In the genomic region with DNA sequence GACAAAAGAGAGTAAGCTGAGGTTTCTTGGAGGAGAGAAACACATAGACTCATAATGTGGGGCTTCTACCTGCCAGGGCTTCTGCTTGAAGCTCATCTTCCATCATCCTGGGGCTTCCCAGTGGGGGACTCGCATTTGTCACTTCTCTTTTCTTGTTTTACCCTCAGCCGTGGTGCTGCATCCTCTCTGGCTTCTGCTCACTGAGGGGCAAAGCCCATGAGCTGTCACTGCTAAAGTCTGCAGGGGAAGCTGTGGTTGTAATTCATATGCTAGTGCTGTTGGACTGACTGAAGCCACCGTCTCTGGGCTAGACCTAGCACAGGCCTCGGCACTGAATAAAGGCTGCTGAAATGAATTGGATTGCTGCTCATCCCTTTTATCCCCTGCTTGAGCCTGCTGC, we compare ENCODE assay signal across 24 cellular contexts.
A peak's percentile ranks its signal among the peaks of the same experiment; 100 is the strongest.
DNase-seq lines count a peak whose midpoint lies in the region; ATAC-seq, FAIRE-seq and TF ChIP-seq lines count a peak whose summit lies in the region.
"Had no signal": no experiment of that assay in that cellular context is flagged by ENCODE, and none has a peak within 500 bp of the region (broad histone marks: within the 10 kb centered on the region; RNA-seq: fewer than 3 reads in every experiment).

No MANE protein-coding gene starts in this region.

- H3K27ac ChIP-seq in esophagus muscularis mucosa (replicated peaks in 1 of 4) = no peak overlapping the region
- H3K27ac ChIP-seq: colonic mucosa, lower lobe of right lung had no signal

- H3K4me1 ChIP-seq in esophagus muscularis mucosa = no peaks in the 10 kb centered on the region
- H3K4me1 ChIP-seq: colonic mucosa, lower lobe of right lung had no signal

- intact Hi-C loops in esophagus muscularis mucosa (cut with DNase I) = no loop called here

- no peak overlapping the region for H3K4me3 ChIP-seq in esophagus muscularis mucosa
- H3K4me3 ChIP-seq: colonic mucosa, lower lobe of right lung had no signal

- H3K36me3 ChIP-seq in esophagus muscularis mucosa = no peaks in the 10 kb centered on the region
- H3K36me3 ChIP-seq: colonic mucosa, lower lobe of right lung had no signal

- TF ChIP-seq CTCF in glutamatergic neuron (IDR thresholded peaks at IDR 0.05; ENCODE audit: partially characterized antibody, unreplicated experiment) (no peak), esophagus muscularis mucosa (IDR thresholded peaks at IDR 0.05) (no peak)

- FAIRE-seq in GM12891 (lab: Jason Lieb, UNC) = no peak
- FAIRE-seq: endothelial cell of umbilical vein, frontal cortex, urothelium cell line had no signal

- H3K9me3 Mint-ChIP-seq in glutamatergic neuron (ENCODE audit: unreplicated experiment) = no peaks in the 10 kb centered on the region
- H3K9me3 Mint-ChIP-seq: CD8-positive, alpha-beta T cell; nephron; stimulated activated naive CD8-positive, alpha-beta T cell treated with anti-CD3 and anti-CD28 coated beads, Interleukin-15, amount 100 ng/mL, for 72 hours had no signal

- DNase-seq in GM12891 (ENCODE audit: insufficient read length, low spot score) = no peak
- DNase-seq in Kasumi-1 (lab: John Stamatoyannopoulos, UW) = peak; percentile 62 to 68
- peak; percentile 13 for DNase-seq in glutamatergic neuron
- DNase-seq in esophagus muscularis mucosa (ENCODE audit: extremely low spot score) = no peak
- DNase-seq in midbrain (lab: John Stamatoyannopoulos, UW) = no peak
- no peak for DNase-seq in epidermal melanocyte (ENCODE audit: insufficient read length, low spot score)
- no peak for DNase-seq in T-helper 1 cell
- DNase-seq: activated CD8-positive, alpha-beta memory T cell treated with anti-CD3 and anti-CD28 coated beads, Interleukin-2, amount 50 U/mL, for 4 hours; CD8-positive, alpha-beta T cell; colonic mucosa; DND-41; KG1; lower lobe of right lung; NCI-H1105; SHP77 treated with DMSO at 0.1 percent for 48 hours; stimulated activated CD4-positive, alpha-beta T cell treated with anti-CD3 and anti-CD28 coated beads, Interleukin-15, amount 100 ng/mL, for 24 hours; stimulated activated naive CD8-positive, alpha-beta T cell treated with anti-CD3 and anti-CD28 coated beads, Interleukin-15, amount 100 ng/mL, for 72 hours had no signal

- no peaks in the 10 kb centered on the region for H3K27me3 ChIP-seq in esophagus muscularis mucosa
- H3K27me3 ChIP-seq: colonic mucosa had no signal

- WGBS in esophagus muscularis mucosa = 42% methylated on average over 4 of the region's 4 CpGs

- no peak overlapping the region for H3K4me3 Mint-ChIP-seq in glutamatergic neuron (ENCODE audit: unreplicated experiment)
- H3K4me3 Mint-ChIP-seq: CD8-positive, alpha-beta T cell; nephron; stimulated activated naive CD8-positive, alpha-beta T cell treated with anti-CD3 and anti-CD28 coated beads, Interleukin-15, amount 100 ng/mL, for 72 hours had no signal

- TF ChIP-seq POLR2A in GM12891 (IDR thresholded peaks at IDR 0.05; ENCODE audit: low read depth, low read length) = no peak
- TF ChIP-seq POLR2A in esophagus muscularis mucosa (IDR thresholded peaks at IDR 0.05; ENCODE audit: low read depth) = no peak

- H3K4me1 Mint-ChIP-seq in glutamatergic neuron (ENCODE audit: low read depth, unreplicated experiment) = peaks cover 10% of the 10 kb centered on the region
- H3K4me1 Mint-ChIP-seq: stimulated activated naive CD8-positive, alpha-beta T cell treated with anti-CD3 and anti-CD28 coated beads, Interleukin-15, amount 100 ng/mL, for 72 hours had no signal

- no peaks in the 10 kb centered on the region for H3K36me3 Mint-ChIP-seq in glutamatergic neuron (ENCODE audit: unreplicated experiment)
- H3K36me3 Mint-ChIP-seq: CD8-positive, alpha-beta T cell had no signal

- no peaks in the 10 kb centered on the region for H3K27me3 Mint-ChIP-seq in glutamatergic neuron (ENCODE audit: unreplicated experiment)
- H3K27me3 Mint-ChIP-seq: stimulated activated naive CD8-positive, alpha-beta T cell treated with anti-CD3 and anti-CD28 coated beads, Interleukin-15, amount 100 ng/mL, for 72 hours had no signal

- H3K27ac Mint-ChIP-seq in glutamatergic neuron (ENCODE audit: unreplicated experiment) = peak overlapping the region; percentile 89
- H3K27ac Mint-ChIP-seq: CD8-positive, alpha-beta T cell had no signal

- no peak for TF ChIP-seq EP300 in esophagus muscularis mucosa (IDR thresholded peaks at IDR 0.05)

- H3K9me3 ChIP-seq in esophagus muscularis mucosa = no peaks in the 10 kb centered on the region
- H3K9me3 ChIP-seq: colonic mucosa, lower lobe of right lung had no signal

- peak; percentile 81 for ATAC-seq in GM21717 (IDR thresholded peaks at IDR 0.05; ENCODE audit: unreplicated experiment)
- ATAC-seq: activated CD4-positive, CD25-positive, alpha-beta regulatory T cell treated with anti-CD3 and anti-CD28 coated beads, Interleukin-2, amount 50 U/mL, for 24 hours; CD8-positive, alpha-beta T cell; HCT116; stimulated activated naive CD8-positive, alpha-beta T cell treated with anti-CD3 and anti-CD28 coated beads, Interleukin-15, amount 100 ng/mL, for 72 hours had no signal

TF ChIP-seq in GM12891, 5 proteins besides CTCF, POLR2A, EP300 and RAD21:
- TF ChIP-seq TAF1 (IDR thresholded peaks at IDR 0.05; ENCODE audit: low read depth, low read length) (no peak), SPI1 (IDR thresholded peaks at IDR 0.05; ENCODE audit: low read depth, low read length) (peak; percentile 54)
TF ChIP-seq in GM12891: peak in this region for 1.

Comparison
In these comparisons a context has a peak if more than half of its experiments do, and no peak if none do; other contexts are left out.
1. DNase-seq: peak in Kasumi-1 (2 of 2) and glutamatergic neuron (single experiment); none in GM12891 (single experiment), esophagus muscularis mucosa (single experiment), midbrain (single experiment), epidermal melanocyte (single experiment) and T-helper 1 cell (0 of 5).